ENCODE assay signal across 33 cellular contexts in genomic region chr10:78751716-78752115, GRCh38.
"Had no signal": no experiment of that assay in that cellular context is flagged by ENCODE, and none has a peak within 500 bp of the region (broad histone marks: within the 10 kb centered on the region; RNA-seq: fewer than 3 reads in every experiment).

No MANE protein-coding gene starts in this region.

- H3K27me3 ChIP-seq: adrenal gland, body of pancreas, brain microvascular endothelial cell, breast epithelium had no signal

- FAIRE-seq: astrocyte, TTC549 had no signal

- ATAC-seq: activated CD8-positive, alpha-beta T cell treated with anti-CD3 and anti-CD28 coated beads for 36 hours; activated naive CD4-positive, alpha-beta T cell treated with anti-CD3 and anti-CD28 coated beads, Interleukin-2, amount 50 U/mL, for 72 hours; activated T-cell treated with anti-CD3 and anti-CD28 coated beads, Interleukin-2, amount 50 U/mL, for 4 hours; activated T-cell treated with anti-CD3 and anti-CD28 coated beads, Interleukin-2, amount 50 U/mL, for 72 hours; activated T-helper 17 cell treated with anti-CD3 and anti-CD28 coated beads, Interleukin-2, amount 50 U/mL, for 72 hours; body of pancreas had no signal

- H3K4me3 ChIP-seq: adrenal gland, body of pancreas, breast epithelium had no signal

- H3K9me3 ChIP-seq: adrenal gland, body of pancreas, breast epithelium had no signal

- H3K27ac ChIP-seq: adrenal gland, body of pancreas, brain microvascular endothelial cell, breast epithelium, VCaP had no signal

- H3K36me3 ChIP-seq: adrenal gland, brain microvascular endothelial cell, breast epithelium had no signal

- DNase-seq: activated B cell treated with CpG ODN at 0.5 μM for 24 hours; activated CD4-positive, alpha-beta memory T cell treated with anti-CD3 and anti-CD28 coated beads for 36 hours; activated CD4-positive, alpha-beta T cell treated with anti-CD3 and anti-CD28 coated beads for 4 hours; activated CD4-positive, alpha-beta T cell treated with anti-CD3 and anti-CD28 coated beads, Interleukin-2, amount 10 ng/mL, durations not matched to agents 24 days and 14 days; activated CD4-positive, alpha-beta T cell treated with anti-CD3 and anti-CD28 coated beads, Interleukin-2, amount 50 U/mL, for 1 hour; activated CD4-positive, alpha-beta T cell treated with anti-CD3 and anti-CD28 coated beads, Interleukin-2, amount 50 U/mL, for 4 hours; activated CD4-positive, CD25-positive, alpha-beta regulatory T cell treated with anti-CD3 and anti-CD28 coated beads, Interleukin-2, amount 50 U/mL, for 72 hours; activated CD8-positive, alpha-beta memory T cell treated with anti-CD3 and anti-CD28 coated beads, Interleukin-2, amount 50 U/mL, for 4 hours; activated CD8-positive, alpha-beta T cell treated with anti-CD3 and anti-CD28 coated beads for 36 hours; activated effector memory CD4-positive, alpha-beta T cell treated with anti-CD3 and anti-CD28 coated beads, Interleukin-2, amount 50 U/mL, for 16 hours; activated gamma-delta T cell treated with Interleukin-2 at 50 U/mL for 16 hours; activated naive CD4-positive, alpha-beta T cell; activated naive CD4-positive, alpha-beta T cell treated with anti-CD3 and anti-CD28 coated beads for 36 hours; activated naive CD4-positive, alpha-beta T cell treated with anti-CD3 and anti-CD28 coated beads, Interleukin-2, amount 50 U/mL, for 16 hours; activated naive CD8-positive, alpha-beta T cell treated with anti-CD3 and anti-CD28 coated beads for 36 hours; activated T-cell treated with anti-CD3 and anti-CD28 coated beads for 4 hours; activated T-cell treated with anti-CD3 and anti-CD28 coated beads, Interleukin-2, amount 50 U/mL, for 1 hour; activated T-cell treated with anti-CD3 and anti-CD28 coated beads, Interleukin-2, amount 50 U/mL, for 4 hours; activated T-cell treated with anti-CD3 and anti-CD28 coated beads, Interleukin-2, amount 50 U/mL, for 72 hours; adrenal gland; amniotic stem cell; body of pancreas; brain microvascular endothelial cell; central memory CD4-positive, alpha-beta T cell; T-helper 1 cell; T-helper 2 cell; T-helper 9 cell had no signal
